33 cellular contexts compared by ENCODE assay signal in genomic region chr10:53434413-53434812, GRCh38.
"Had no signal": no experiment of that assay in that cellular context is flagged by ENCODE, and none has a peak within 500 bp of the region (broad histone marks: within the 10 kb centered on the region; RNA-seq: fewer than 3 reads in every experiment).

No MANE protein-coding gene starts in this region.

- H3K4me1 Mint-ChIP-seq: activated B cell treated with CpG ODN at 0.5 μM for 24 hours; activated CD4-positive, alpha-beta memory T cell treated with anti-CD3 and anti-CD28 coated beads, Interleukin-2, amount 10 ng/mL, durations not matched to agents 7 days and 5 days; activated CD8-positive, alpha-beta memory T cell treated with anti-CD3 and anti-CD28 coated beads, Interleukin-2, amount 10 ng/mL, durations not matched to agents 7 days and 5 days; activated naive CD4-positive, alpha-beta T cell treated with anti-CD3 and anti-CD28 coated beads, Interleukin-2, amount 10 ng/mL, durations not matched to agents 7 days and 5 days; activated naive CD8-positive, alpha-beta T cell treated with anti-CD3 and anti-CD28 coated beads, Interleukin-2, amount 50 U/mL, for 24 hours; central memory CD8-positive, alpha-beta T cell had no signal

- H3K9me3 ChIP-seq: MG63, Peyer's patch had no signal

- H3K4me1 ChIP-seq: Peyer's patch had no signal

- H3K27me3 ChIP-seq: cardiac muscle cell, MG63, Peyer's patch had no signal

- H3K27ac ChIP-seq: cardiac muscle cell, Peyer's patch had no signal

- H3K4me3 Mint-ChIP-seq: activated B cell treated with CpG ODN at 0.5 μM for 24 hours; activated CD4-positive, alpha-beta memory T cell treated with anti-CD3 and anti-CD28 coated beads, Interleukin-2, amount 10 ng/mL, durations not matched to agents 7 days and 5 days; activated CD8-positive, alpha-beta memory T cell treated with anti-CD3 and anti-CD28 coated beads, Interleukin-2, amount 10 ng/mL, durations not matched to agents 7 days and 5 days; activated naive CD4-positive, alpha-beta T cell treated with anti-CD3 and anti-CD28 coated beads, Interleukin-2, amount 10 ng/mL, durations not matched to agents 7 days and 5 days; activated naive CD8-positive, alpha-beta T cell; activated naive CD8-positive, alpha-beta T cell treated with anti-CD3 and anti-CD28 coated beads, Interleukin-2, amount 50 U/mL, for 24 hours; central memory CD8-positive, alpha-beta T cell had no signal

- H3K36me3 Mint-ChIP-seq: activated CD8-positive, alpha-beta memory T cell treated with anti-CD3 and anti-CD28 coated beads, Interleukin-2, amount 10 ng/mL, durations not matched to agents 7 days and 5 days; activated naive CD4-positive, alpha-beta T cell treated with anti-CD3 and anti-CD28 coated beads, Interleukin-2, amount 10 ng/mL, durations not matched to agents 7 days and 5 days; activated naive CD8-positive, alpha-beta T cell had no signal

- DNase-seq: activated B cell treated with CpG ODN at 0.5 μM for 24 hours; activated CD4-positive, alpha-beta memory T cell treated with anti-CD3 and anti-CD28 coated beads, Interleukin-2, amount 10 ng/mL, durations not matched to agents 7 days and 5 days; activated CD4-positive, alpha-beta T cell treated with anti-CD3 and anti-CD28 coated beads for 1 hour; activated CD4-positive, alpha-beta T cell treated with anti-CD3 and anti-CD28 coated beads for 48 hours; activated CD8-positive, alpha-beta memory T cell treated with anti-CD3 and anti-CD28 coated beads for 24 hours; activated CD8-positive, alpha-beta memory T cell treated with anti-CD3 and anti-CD28 coated beads, Interleukin-2, amount 10 ng/mL, durations not matched to agents 7 days and 5 days; activated CD8-positive, alpha-beta memory T cell treated with anti-CD3 and anti-CD28 coated beads, Interleukin-2, amount 50 U/mL, for 48 hours; activated effector memory CD4-positive, alpha-beta T cell treated with Interleukin-2 at 50 U/mL for 16 hours; activated naive CD4-positive, alpha-beta T cell treated with anti-CD3 and anti-CD28 coated beads, Interleukin-2, amount 10 ng/mL, durations not matched to agents 7 days and 5 days; activated naive CD8-positive, alpha-beta T cell treated with anti-CD3 and anti-CD28 coated beads, Interleukin-2, amount 50 U/mL, for 24 hours; activated T-cell treated with anti-CD3 and anti-CD28 coated beads, Interleukin-2, amount 50 U/mL, for 48 hours; anterior cingulate cortex; Kasumi-1; KG1; MG63; NCI-H1048; NCI-H1105 treated with DMSO at 0.1 percent for 48 hours; NCI-H1436; NCI-H1694; NCI-H1930; NCI-H2081 treated with DMSO at 0.1 percent for 48 hours; NCI-H2171; NCI-H510A; NCI-H526; NK-92 treated with Interleukin-12 subunit alpha and Interleukin-12 subunit beta, amount 100 ng/mL, for 24 hours; PC-3; Peyer's patch; RPMI8226; SIG-M5; T1000 had no signal

- H3K27ac Mint-ChIP-seq: activated B cell treated with CpG ODN at 0.5 μM for 24 hours; activated CD4-positive, alpha-beta memory T cell treated with anti-CD3 and anti-CD28 coated beads, Interleukin-2, amount 10 ng/mL, durations not matched to agents 7 days and 5 days; activated CD8-positive, alpha-beta memory T cell treated with anti-CD3 and anti-CD28 coated beads, Interleukin-2, amount 10 ng/mL, durations not matched to agents 7 days and 5 days; activated naive CD4-positive, alpha-beta T cell treated with anti-CD3 and anti-CD28 coated beads, Interleukin-2, amount 10 ng/mL, durations not matched to agents 7 days and 5 days; activated naive CD8-positive, alpha-beta T cell; activated naive CD8-positive, alpha-beta T cell treated with anti-CD3 and anti-CD28 coated beads, Interleukin-2, amount 50 U/mL, for 24 hours had no signal

- H3K4me3 ChIP-seq: cardiac muscle cell, MG63, Peyer's patch had no signal

- H3K27me3 Mint-ChIP-seq: activated B cell treated with CpG ODN at 0.5 μM for 24 hours; activated CD4-positive, alpha-beta memory T cell treated with anti-CD3 and anti-CD28 coated beads, Interleukin-2, amount 10 ng/mL, durations not matched to agents 7 days and 5 days; activated CD8-positive, alpha-beta memory T cell treated with anti-CD3 and anti-CD28 coated beads, Interleukin-2, amount 10 ng/mL, durations not matched to agents 7 days and 5 days; activated naive CD4-positive, alpha-beta T cell treated with anti-CD3 and anti-CD28 coated beads, Interleukin-2, amount 10 ng/mL, durations not matched to agents 7 days and 5 days; activated naive CD8-positive, alpha-beta T cell; activated naive CD8-positive, alpha-beta T cell treated with anti-CD3 and anti-CD28 coated beads, Interleukin-2, amount 50 U/mL, for 24 hours; central memory CD8-positive, alpha-beta T cell had no signal

- H3K9me3 Mint-ChIP-seq: activated naive CD8-positive, alpha-beta T cell treated with anti-CD3 and anti-CD28 coated beads, Interleukin-2, amount 50 U/mL, for 24 hours had no signal

- ATAC-seq: activated CD8-positive, alpha-beta memory T cell treated with anti-CD3 and anti-CD28 coated beads, Interleukin-2, amount 10 ng/mL, durations not matched to agents 7 days and 5 days; activated naive CD8-positive, alpha-beta T cell treated with anti-CD3 and anti-CD28 coated beads, Interleukin-2, amount 50 U/mL, for 24 hours; PC-3 had no signal

- H3K36me3 ChIP-seq: cardiac muscle cell, MG63, Peyer's patch had no signal
